ENCODE assay signal across 8 cellular contexts in the genomic region with DNA sequence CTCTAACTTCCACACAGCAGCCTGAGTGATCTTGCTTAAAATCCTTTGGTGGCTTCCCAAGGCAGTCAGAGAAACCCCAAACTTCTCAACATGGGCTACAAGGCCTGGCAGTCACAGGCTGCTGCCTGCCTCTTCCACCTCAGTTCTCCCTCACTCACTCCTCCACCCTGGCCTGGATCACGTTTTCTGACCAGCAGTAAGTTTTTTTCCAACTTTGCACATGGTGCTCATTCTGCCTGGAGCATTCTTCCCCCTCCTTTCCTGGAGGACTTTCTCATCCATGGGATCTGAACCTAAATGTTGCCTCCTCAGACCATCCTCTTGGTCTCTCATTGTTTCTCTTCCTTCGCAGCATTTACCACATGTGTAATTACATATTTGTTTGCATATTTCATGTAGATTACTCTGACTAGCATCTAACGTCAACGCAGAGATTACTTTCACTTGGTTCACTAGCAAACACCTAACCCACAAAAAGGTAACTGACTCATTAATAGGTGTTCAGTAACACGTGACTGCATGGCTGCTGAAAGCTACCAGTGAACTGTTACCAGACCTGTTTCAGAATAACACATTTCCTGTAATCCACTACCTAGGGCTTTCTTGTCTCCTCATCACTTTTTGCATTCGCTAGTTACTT. TPM values are rescaled to one million over a fixed set of nuclear protein-coding genes. Genes with fewer than 3 reads are reported as not detected.
DNase-seq lines count a peak whose midpoint lies in the region; ATAC-seq and TF ChIP-seq lines count a peak whose summit lies in the region.

No MANE protein-coding gene starts in this region.

- H3K27me3 ChIP-seq in neutrophil (no peaks in the 10 kb centered on the region), gastrocnemius medialis (no peaks in the 10 kb centered on the region)

- no peak for TF ChIP-seq CTCF in neutrophil (IDR thresholded peaks at IDR 0.05)
- no peak for TF ChIP-seq CTCF in gastrocnemius medialis (IDR thresholded peaks at IDR 0.05 in 4 of 5, conservative IDR thresholded peaks at IDR 0.05 in 1 of 5)

- H3K4me3 ChIP-seq in neutrophil (ENCODE audit: low read depth in 1 of 2, low read length in 1 of 2) = no peak overlapping the region
- H3K4me3 ChIP-seq in gastrocnemius medialis = no peak overlapping the region

- H3K36me3 ChIP-seq in neutrophil (peaks cover 16% of the 10 kb centered on the region), gastrocnemius medialis (no peaks in the 10 kb centered on the region)

- in situ Hi-C loops in gastrocnemius medialis (cut with MboI; ENCODE audit: low sequenced_read_pairs in 4 of 4) = no loop called here

- intact Hi-C loops in posterior cingulate gyrus (cut with DNase I) (no loop called here), gastrocnemius medialis (cut with DNase I; ENCODE audit: low total_unique reads) (no loop called here)

- ATAC-seq in HG03378 (IDR thresholded peaks at IDR 0.05; ENCODE audit: unreplicated experiment) (peak; percentile 69), gastrocnemius medialis (no peak)

- H3K27ac ChIP-seq in neutrophil (peak overlapping the region; percentile 57), gastrocnemius medialis (no peak overlapping the region)

- H3K9me3 ChIP-seq in neutrophil = no peaks in the 10 kb centered on the region
- no peaks in the 10 kb centered on the region for H3K9me3 ChIP-seq in gastrocnemius medialis

- H3K4me1 ChIP-seq in neutrophil (ENCODE audit: control insufficient read depth in 1 of 2, insufficient read depth in 1 of 2, low read depth in 1 of 2, low read length in 1 of 2) = peaks cover 4 to 8% of the 10 kb centered on the region in 2 experiments
- peaks cover 63 to 64% of the 10 kb centered on the region in 2 donors for H3K4me1 ChIP-seq in gastrocnemius medialis

- no peak for TF ChIP-seq POLR2A in gastrocnemius medialis (IDR thresholded peaks at IDR 0.05)

- DNase-seq in activated gamma-delta T cell treated with Interleukin-2 at 50 U/mL for 16 hours = peak; percentile 53
- no peak for DNase-seq in activated gamma-delta T cell (lab: John Stamatoyannopoulos, UW)
- peak; percentile 27 for DNase-seq in activated T-helper 1 cell treated with Interleukin-2 at 50 U/mL for 16 hours (ENCODE audit: low read depth)
- no peak for DNase-seq in D341Med (ENCODE audit: low spot score)
- DNase-seq in posterior cingulate gyrus = no peak
- no peak for DNase-seq in gastrocnemius medialis

RNA-seq across cellular contexts. Expression of a gene that starts 17.1 kb away (rescaled TPM):
- 100 to 1,000 TPM in 3 of 4 donors, 10 to 100 TPM in 1; 87.7 to 146 (median 103) TPM for total RNA-seq in gastrocnemius medialis

Comparison
In these comparisons a context has a peak if more than half of its experiments do, and no peak if none do; other contexts are left out.
1. DNase-seq: peak in activated gamma-delta T cell treated with Interleukin-2 at 50 U/mL for 16 hours (single experiment) and activated T-helper 1 cell treated with Interleukin-2 at 50 U/mL for 16 hours (single experiment); none in activated gamma-delta T cell (single experiment), D341Med (single experiment), posterior cingulate gyrus (0 of 10) and gastrocnemius medialis (0 of 2).